Comparison of ENCODE assay signal across 10 cellular contexts in the genomic region with DNA sequence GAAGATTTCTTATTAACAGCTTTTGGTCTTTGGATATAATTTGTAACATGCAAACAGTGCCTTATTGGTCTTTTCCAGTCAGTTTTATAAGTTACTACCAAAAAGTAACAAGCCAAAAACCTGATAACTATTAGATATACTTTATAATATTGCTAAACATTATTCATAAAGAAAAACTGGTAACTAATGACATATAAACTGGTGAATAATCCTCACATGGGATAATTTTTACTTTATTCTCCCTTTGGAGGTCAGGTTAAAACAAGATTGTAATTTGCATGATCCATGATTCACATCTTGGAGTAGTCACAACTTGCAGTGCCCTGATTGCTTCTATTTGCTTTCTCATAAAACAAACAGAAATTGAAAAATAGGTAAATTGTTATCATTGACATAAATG. TPM values are rescaled to one million over a fixed set of nuclear protein-coding genes. Genes with fewer than 3 reads are reported as not detected.
A peak's percentile ranks its signal among the peaks of the same experiment; 100 is the strongest.
DNase-seq lines count a peak whose midpoint lies in the region; ATAC-seq, FAIRE-seq and TF ChIP-seq lines count a peak whose summit lies in the region.
"Not testable (repeated sequence)": the region's sequence is repeated elsewhere in the genome, so short reads cannot be mapped to it uniquely, and the experiment has no call there.
"Had no signal": no experiment of that assay in that cellular context is flagged by ENCODE, and none has a peak within 500 bp of the region (broad histone marks: within the 10 kb centered on the region; RNA-seq: fewer than 3 reads in every experiment).

No MANE protein-coding gene starts in this region.

- not testable (repeated sequence) for H3K27me3 ChIP-seq in PC-9 (ENCODE audit: insufficient read depth, low read depth); bronchial epithelial cell (ENCODE audit: control insufficient read depth, insufficient read depth, low read length); keratinocyte (ENCODE audit: control insufficient read depth, extremely low read depth, insufficient read depth, low read length)

- dilution Hi-C loops in keratinocyte (cut with MboI; ENCODE audit: extremely low pct_ligation_motif_present, low sequenced_read_pairs), result not testable (repeated sequence)

- intact Hi-C loops in PC-9 (cut with micrococcal nuclease; ENCODE audit: unreplicated experiment), result not testable (repeated sequence)

- H3K9me3 ChIP-seq in A549; PC-9 (ENCODE audit: insufficient read depth, low read depth); keratinocyte (ENCODE audit: control insufficient read depth, low read depth, low read length): not testable (repeated sequence)

- FAIRE-seq in A549 (lab: Jason Lieb, UNC); bronchial epithelial cell (lab: Jason Lieb, UNC): not testable (repeated sequence)
- peak; percentile 78 for FAIRE-seq in keratinocyte (lab: Jason Lieb, UNC)

- H3K4me1 ChIP-seq in A549 (peaks cover 44% of the 10 kb centered on the region), PC-9 (replicated peaks; ENCODE audit: insufficient read depth) (peaks cover 14% of the 10 kb centered on the region), keratinocyte (ENCODE audit: control insufficient read depth, extremely low read depth, insufficient read depth, low read length) (peaks cover 12% of the 10 kb centered on the region)

- BruUV-seq in PC-9 (replicated peaks; lab: Mats Ljungman, UMichigan), result not testable (repeated sequence)

- H3K9me1 ChIP-seq in keratinocyte (ENCODE audit: control insufficient read depth, extremely low read depth, insufficient read depth, low read length), result not testable (repeated sequence)

- POLR2A ChIA-PET in A549 (lab: Yijun Ruan, JAX); PC-9 (lab: Charles Lee; ENCODE audit: unreplicated experiment): not testable (repeated sequence)

- H3K27ac ChIP-seq in A549, result peak overlapping the region; percentile 78 to 87
- H3K27ac ChIP-seq in PC-9, result peak overlapping the region; percentile 92
- H3K27ac ChIP-seq in epithelial cell of prostate, result peak overlapping the region; percentile 91
- H3K27ac ChIP-seq in keratinocyte (ENCODE audit: control insufficient read depth, insufficient read depth, low read length), result peak overlapping the region; percentile 82

- H2AFZ ChIP-seq in PC-9; keratinocyte (ENCODE audit: control insufficient read depth, low read length): not testable (repeated sequence)

- ATAC-seq in A549, result not testable (repeated sequence)

- H3K4me3 ChIP-seq in A549, result peak overlapping the region; percentile 21; the same call in 1 of the 3 replicates
- H3K4me3 ChIP-seq in PC-9; bronchial epithelial cell (ENCODE audit: low read depth, low read length); keratinocyte (ENCODE audit: control insufficient read depth in 2 of 3, extremely low read depth in 1 of 3, insufficient read depth in 2 of 3, low read depth in 1 of 3, low read length in 3 of 3): not testable (repeated sequence)

- TF ChIP-seq RAD21 in A549 (conservative IDR thresholded peaks at IDR 0.05 in 1 of 2, IDR thresholded peaks at IDR 0.05 in 1 of 2), result not testable (repeated sequence)

- CTCF ChIA-PET in A549 (lab: Yijun Ruan, JAX), result interaction anchor here (0.6 to 1.3 kb wide), 2 partner anchors 92 to 155 kb away, joined by 3 read pairs; no protein-coding TSS in a partner anchor
- CTCF ChIA-PET in PC-9 (lab: Charles Lee), result not testable (repeated sequence)

- TF ChIP-seq POLR2A in A549 (IDR thresholded peaks at IDR 0.05; ENCODE audit: low read length), result not testable (repeated sequence)

- H4K20me1 ChIP-seq in PC-9 (ENCODE audit: insufficient read depth), result peaks cover 14% of the 10 kb centered on the region
- not testable (repeated sequence) for H4K20me1 ChIP-seq in keratinocyte (ENCODE audit: control insufficient read depth, extremely low read depth, insufficient read depth, low read length)

- H3K36me3 ChIP-seq in PC-9 (ENCODE audit: low read depth), result peaks cover 33% of the 10 kb centered on the region
- not testable (repeated sequence) for H3K36me3 ChIP-seq in bronchial epithelial cell (ENCODE audit: control insufficient read depth, insufficient read depth, low read length); keratinocyte (ENCODE audit: control insufficient read depth in 2 of 2, extremely low read depth in 1 of 2, insufficient read depth in 2 of 2, low read length in 2 of 2)

- H3F3A ChIP-seq in PC-9 (ENCODE audit: insufficient read depth, low read depth), result peaks cover 37% of the 10 kb centered on the region

- peaks cover 55% of the 10 kb centered on the region for H3K79me2 ChIP-seq in PC-9 (ENCODE audit: low read depth)
- H3K79me2 ChIP-seq in keratinocyte (ENCODE audit: control insufficient read depth, insufficient read depth, low read length), result not testable (repeated sequence)

- H3K9me2 ChIP-seq in PC-9 (ENCODE audit: insufficient read depth), result not testable (repeated sequence)

- not testable (repeated sequence) for H3K9ac ChIP-seq in keratinocyte (ENCODE audit: control insufficient read depth, extremely low read depth, insufficient read depth, low read length)

- not testable (repeated sequence) for TF ChIP-seq EP300 in A549 (IDR thresholded peaks at IDR 0.05)

- DNase-seq in A549 (ENCODE audit: low read depth in 1 of 2, low spot score in 1 of 2); PC-9; epithelial cell of prostate (ENCODE audit: low read depth, low spot score); keratinocyte (ENCODE audit: low read depth, low spot score): not testable (repeated sequence)
- peak; percentile 77 for DNase-seq in bronchial epithelial cell (ENCODE audit: low read depth)

- TF ChIP-seq CTCF in A549 (IDR thresholded peaks at IDR 0.05); PC-9 (conservative IDR thresholded peaks at IDR 0.05); bronchial epithelial cell (IDR thresholded peaks at IDR 0.05; ENCODE audit: insufficient read depth, low read length, severe bottlenecking); keratinocyte (optimal IDR thresholded peaks at IDR 0.05 in 1 of 3, IDR thresholded peaks at IDR 0.05 in 1 of 3, conservative IDR thresholded peaks at IDR 0.05 in 1 of 3; ENCODE audit: extremely low read depth in 1 of 3, insufficient read depth in 2 of 3, low read length in 3 of 3): not testable (repeated sequence)

- H3K4me2 ChIP-seq in A549 (peak overlapping the region; percentile 78), PC-9 (peak overlapping the region; percentile 19; the same call in 1 of the 2 replicates), keratinocyte (ENCODE audit: control insufficient read depth, extremely low read depth, insufficient read depth, low read depth, low read length) (peak overlapping the region; percentile 56)

RNA-seq across cellular contexts. Expression of a gene that starts 0.8 kb away (rescaled TPM):
- polyA plus RNA-seq in A549 (2011; rRNA removed) (6,607 and 6,805 TPM in 2 replicates), A549 (2017; fragmentation: RNase III; extraction: RNeasy Plus Mini Kit Qiagen cat#74134 plus additional on column Dnase treatment) (5,292 to 5,660 TPM (median 5,410 TPM) in 3 replicates), keratinocyte (24.2 to 173 TPM (median 66.0 TPM) in 3 replicates)
- polyA plus RNA-seq in A549 (2012; cell fraction: cytosol; rRNA removed), result 2,138 and 2,314 TPM in 2 replicates
- polyA plus RNA-seq in A549 (2012; cell fraction: nucleus; rRNA removed), result 1,646 and 2,223 TPM in 2 replicates
- polyA minus RNA-seq in A549 (2011; rRNA and poly(A)+ RNA removed), result 1,944 and 2,314 TPM in 2 replicates
- total RNA-seq in PC-9 (2021) (1,997 and 2,032 TPM in 2 replicates), bronchial epithelial cell (191 and 222 TPM in 2 replicates)
- 43.6 TPM for polyA plus RNA-seq in keratinocyte (2011; ENCODE audit: low read depth)
- polyA plus RNA-seq in keratinocyte (2011; cell fraction: cytosol; rRNA removed), result 50.5 and 71.2 TPM in 2 replicates
- 68.6 and 75.6 TPM in 2 replicates for polyA plus RNA-seq in keratinocyte (2011; cell fraction: nucleus; rRNA removed)
- polyA plus RNA-seq in keratinocyte (2012; ENCODE audit: low replicate concordance), result 21.0 and 101 TPM in 2 replicates
- polyA minus RNA-seq in keratinocyte, result 7.8 to 78.1 TPM (median 31.6 TPM) in 3 replicates
- 23.6 TPM for polyA minus RNA-seq in keratinocyte (2011; cell fraction: cytosol; rRNA and poly(A)+ RNA removed)
- polyA minus RNA-seq in keratinocyte (2011; cell fraction: nucleus; rRNA and poly(A)+ RNA removed), result 9.7 and 21.4 TPM in 2 replicates
- total RNA-seq: CD4-positive, alpha-beta memory T cell; CD4-positive, CD25-positive, alpha-beta regulatory T cell; CD8-positive, alpha-beta memory T cell; G401 had no signal
- polyA plus RNA-seq: CD14-positive monocyte; CD4-positive, alpha-beta memory T cell; CD4-positive, CD25-positive, alpha-beta regulatory T cell; CD8-positive, alpha-beta memory T cell had no signal

RNA-seq across cellular contexts. Expression of a gene that starts 41.3 kb away (rescaled TPM):
- 1,148 and 1,445 TPM in 2 replicates for polyA plus RNA-seq in A549 (2011; rRNA removed)
- 341 and 343 TPM in 2 replicates for polyA plus RNA-seq in A549 (2012; cell fraction: cytosol; rRNA removed)
- 297 and 392 TPM in 2 replicates for polyA plus RNA-seq in A549 (2012; cell fraction: nucleus; rRNA removed)
- polyA plus RNA-seq in A549 (2017; fragmentation: RNase III; extraction: RNeasy Plus Mini Kit Qiagen cat#74134 plus additional on column Dnase treatment), result 642 to 1,056 TPM (median 970 TPM) in 3 replicates
- 365 and 496 TPM in 2 replicates for polyA minus RNA-seq in A549 (2011; rRNA and poly(A)+ RNA removed)
- 1,253 and 1,313 TPM in 2 replicates for total RNA-seq in PC-9 (2021)
- 63.2 and 113 TPM in 2 replicates for total RNA-seq in bronchial epithelial cell
- polyA plus RNA-seq in keratinocyte, result 19.5 to 33.9 TPM (median 28.1 TPM) in 3 replicates
- polyA plus RNA-seq in keratinocyte (2011; ENCODE audit: low read depth), result 19.3 TPM
- polyA plus RNA-seq in keratinocyte (2011; cell fraction: cytosol; rRNA removed), result 25.1 and 37.8 TPM in 2 replicates
- polyA plus RNA-seq in keratinocyte (2011; cell fraction: nucleus; rRNA removed), result 30.1 and 33.5 TPM in 2 replicates
- 9.3 and 37.8 TPM in 2 replicates for polyA plus RNA-seq in keratinocyte (2012; ENCODE audit: low replicate concordance)
- 8.8 to 26.9 TPM (median 23.3 TPM) in 3 replicates for polyA minus RNA-seq in keratinocyte
- polyA minus RNA-seq in keratinocyte (2011; cell fraction: cytosol; rRNA and poly(A)+ RNA removed), result 6.9 TPM
- 14.8 and 37.4 TPM in 2 replicates for polyA minus RNA-seq in keratinocyte (2011; cell fraction: nucleus; rRNA and poly(A)+ RNA removed)
- polyA plus RNA-seq: CD8-positive, alpha-beta memory T cell had no signal

Comparison
In these comparisons a context has a peak if more than half of its experiments do, and no peak if none do; other contexts are left out.
1. H3K4me2 ChIP-seq: peak in every context shown above with its lines; median percentile 78 in A549; 56 in keratinocyte; 19 in PC-9.
2. RNA of a gene that starts 41.3 kb away (total RNA-seq): 1,253 to 1,313 TPM in PC-9; 63.2 to 113 TPM in bronchial epithelial cell; every median in the first group is over 10 times any median in the second.
3. Peak in every context shown above with its lines, with median percentiles within 50 percentile points of each other: H3K27ac ChIP-seq.